3 cellular contexts compared by ENCODE assay signal in genomic region chr16:28890355-28890754, GRCh38. TPM values are rescaled to one million over a fixed set of nuclear protein-coding genes. Genes with fewer than 3 reads are reported as not detected.
"Had no signal": no experiment of that assay in that cellular context is flagged by ENCODE, and none has a peak within 500 bp of the region (broad histone marks: within the 10 kb centered on the region; RNA-seq: fewer than 3 reads in every experiment).

No MANE protein-coding gene starts in this region.

RNA-seq across cellular contexts. Expression of gene ATP2A1, which starts 12.1 kb away (rescaled TPM):
- total RNA-seq: M059J, SK-MEL-5 had no signal

RNA-seq across cellular contexts. Expression of gene CD19, which starts 41.4 kb away (rescaled TPM):
- total RNA-seq: M059J, PC-3, SK-MEL-5 had no signal
